In genomic region chr16:30891043-30891823, GRCh38 we compare ENCODE assay signal across 1 cellular context. TPM values are rescaled to one million over a fixed set of nuclear protein-coding genes. Genes with fewer than 3 reads are reported as not detected.
"Had no signal": no experiment of that assay in that cellular context is flagged by ENCODE, and none has a peak within 500 bp of the region (broad histone marks: within the 10 kb centered on the region; RNA-seq: fewer than 3 reads in every experiment).

No MANE protein-coding gene starts in this region.

RNA-seq across cellular contexts. Expression of gene CTF1, which starts 5.2 kb away (rescaled TPM):
- polyA plus RNA-seq: neural cell had no signal
